Comparison of ENCODE assay signal across 8 cellular contexts in the genomic region with DNA sequence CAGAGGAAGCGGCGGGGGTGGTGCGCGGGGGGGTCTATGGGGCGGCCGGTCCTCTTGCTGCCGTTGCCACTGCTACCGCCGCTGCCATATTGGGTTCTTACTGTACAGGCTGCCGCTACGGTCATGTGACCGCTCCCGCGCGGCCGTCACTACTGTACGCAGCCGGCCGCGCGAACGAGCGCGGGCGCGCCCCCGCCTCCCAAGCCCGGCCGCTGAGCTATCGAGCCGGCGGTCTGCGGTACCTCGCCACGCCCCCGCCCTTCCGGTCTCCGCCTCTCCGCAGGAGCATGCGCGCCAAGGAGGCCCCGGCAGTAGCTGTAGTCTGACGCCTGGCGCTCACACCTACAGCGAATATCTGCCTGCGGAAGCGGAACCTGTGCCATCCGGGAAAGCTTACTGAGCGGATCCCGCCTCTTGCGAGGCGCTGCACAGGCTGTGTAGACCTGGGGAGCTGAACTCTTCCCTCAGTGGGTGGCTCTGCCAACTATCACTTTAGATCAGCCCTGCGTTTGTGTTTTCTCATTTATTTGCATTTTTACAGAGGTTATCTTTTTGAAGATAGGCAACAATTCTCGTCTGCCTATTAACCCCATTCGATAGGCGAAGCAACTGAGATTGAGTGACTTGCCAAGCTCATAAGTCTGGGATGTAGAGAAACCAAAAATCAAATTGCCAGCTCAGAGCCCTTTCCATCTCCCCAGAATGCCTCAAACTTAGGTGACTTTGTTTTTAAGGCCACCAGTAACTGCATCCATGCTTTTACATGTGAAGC. TPM values are rescaled to one million over a fixed set of nuclear protein-coding genes. Genes with fewer than 3 reads are reported as not detected.
DNase-seq lines count a peak whose midpoint lies in the region; ATAC-seq and TF ChIP-seq lines count a peak whose summit lies in the region.

A gene (minus strand): TSS at position 127 of the 772 bp plus-strand sequence. CDS start 265 bp downstream, outside the sequence.

- peak within 1 kb of the TSS; percentile 97 to 98 (median 98) for H3K27ac Mint-ChIP-seq in IgD-negative memory B cell

- peaks cover 2% of the 10 kb centered on the region for H3K36me3 Mint-ChIP-seq in IgD-negative memory B cell

- H3K4me3 Mint-ChIP-seq in IgD-negative memory B cell, result peak within 1 kb of the TSS; percentile 94 to 99 (median 96)

- H3K4me1 ChIP-seq in mucosa of descending colon (ENCODE audit: low read depth), result peaks cover 19% of the 10 kb centered on the region

- H3K9me3 Mint-ChIP-seq in IgD-negative memory B cell, result no peaks in the 10 kb centered on the region

- no peaks in the 10 kb centered on the region for H3K9me3 ChIP-seq in mucosa of descending colon

- H3K27me3 Mint-ChIP-seq in IgD-negative memory B cell, result no peaks in the 10 kb centered on the region

- H3K4me1 Mint-ChIP-seq in IgD-negative memory B cell, result peaks cover 19 to 32% (median 19%) of the 10 kb centered on the region in 3 donors

- no peak for TF ChIP-seq CTCF in mucosa of descending colon (IDR thresholded peaks at IDR 0.05)

- H3K27ac ChIP-seq in epithelial cell of prostate, result peak within 1 kb of the TSS; percentile 92

- H3K4me3 ChIP-seq in mucosa of descending colon, result peak within 1 kb of the TSS; percentile 96

- H3K36me3 ChIP-seq in mucosa of descending colon (ENCODE audit: low read depth), result peaks cover 4% of the 10 kb centered on the region

- ATAC-seq in GM21529 (IDR thresholded peaks at IDR 0.05; ENCODE audit: unreplicated experiment) (peak; percentile 90), mucosa of descending colon (peak; percentile 96)

- peak; percentile 96 for DNase-seq in DMS 273 treated with DMSO at 0.1 percent for 48 hours (lab: John Stamatoyannopoulos, UW)
- peak; percentile 68 for DNase-seq in OCI-M2 (lab: John Stamatoyannopoulos, UW; ENCODE audit: unreplicated experiment)
- DNase-seq in activated T-cell treated with anti-CD3 and anti-CD28 coated beads for 4 hours, result peak; percentile 93
- peak; percentile 91 for DNase-seq in epithelial cell of prostate (ENCODE audit: low read depth, low spot score)
- peak; percentile 98 to 99 (median 98) for DNase-seq in mucosa of descending colon
- peak; percentile 96 for DNase-seq in stimulated activated CD8-positive, alpha-beta memory T cell treated with anti-CD3 and anti-CD28 coated beads, Interleukin-4, amount 100 ng/mL, for 24 hours (ENCODE audit: low read depth)

- intact Hi-C loops in mucosa of descending colon (cut with DNase I, micrococcal nuclease), result no loop called here

RNA-seq across cellular contexts. Expression of the gene that starts here (rescaled TPM):
- polyA plus RNA-seq in IgD-negative memory B cell, result 8.4 TPM
- total RNA-seq in mucosa of descending colon, result 10 to 100 TPM; 29.9 to 39.2 (median 33.4) TPM

Comparison
In these comparisons a context has a peak if more than half of its experiments do, and no peak if none do; other contexts are left out.
1. Peak in every context shown above with its lines: DNase-seq, ATAC-seq, H3K4me3 ChIP-seq and H3K27ac ChIP-seq.